In the genomic region with DNA sequence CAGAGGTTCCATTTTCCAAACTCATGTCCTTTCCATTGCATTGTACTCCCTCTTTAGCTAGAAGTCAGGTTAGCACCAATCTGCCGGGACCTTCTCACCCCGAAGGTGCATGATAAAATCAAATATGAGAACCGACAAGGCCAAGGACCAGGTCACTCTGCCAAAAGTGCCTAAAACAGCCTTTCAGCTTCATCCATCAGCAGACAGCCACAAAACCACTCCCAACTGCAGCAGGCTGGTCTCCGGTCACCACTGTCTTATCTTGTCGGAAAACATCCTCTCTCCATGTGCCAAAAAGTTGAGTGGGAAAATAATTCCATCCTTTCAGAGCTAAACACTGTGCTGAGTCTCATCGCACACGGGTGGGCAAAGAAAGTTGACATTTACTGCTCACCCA, we compare ENCODE assay signal across 10 cellular contexts. TPM values are rescaled to one million over a fixed set of nuclear protein-coding genes. Genes with fewer than 3 reads are reported as not detected.
DNase-seq lines count a peak whose midpoint lies in the region; FAIRE-seq and TF ChIP-seq lines count a peak whose summit lies in the region.
"Had no signal": no experiment of that assay in that cellular context is flagged by ENCODE, and none has a peak within 500 bp of the region (broad histone marks: within the 10 kb centered on the region; RNA-seq: fewer than 3 reads in every experiment).

No MANE protein-coding gene starts in this region.

- H3K9ac ChIP-seq in kidney (ENCODE audit: low read length in 2 of 2), result peak overlapping the region in 1 of 2 donors; percentile 85

- H3K36me3 Mint-ChIP-seq in activated T-cell treated with anti-CD3 and anti-CD28 coated beads, Interleukin-2, amount 50 U/mL, for 24 hours (ENCODE audit: low read depth), result peaks cover 25% of the 10 kb centered on the region
- H3K36me3 Mint-ChIP-seq in activated T-helper 2 cell treated with anti-CD3 and anti-CD28 coated beads, Interferon-gamma antibody, Interleukin-2, Interleukin-4, amounts not matched to agents 10 μg/mL and 5 μg/mL and 100 μg/mL, durations not matched to agents 14 hours and 24 hours and 36 hours (ENCODE audit: low read depth), result peaks cover 6% of the 10 kb centered on the region

- no peak for DNase-seq in activated T-cell treated with anti-CD3 and anti-CD28 coated beads, Interleukin-2, amount 50 U/mL, for 24 hours
- no peak for DNase-seq in activated T-cell treated with anti-CD3 and anti-CD28 coated beads, Interleukin-2, amount 50 U/mL, for 48 hours
- no peak for DNase-seq in activated T-helper 2 cell treated with anti-CD3 and anti-CD28 coated beads, Interferon-gamma antibody, Interleukin-2, Interleukin-4, amounts not matched to agents 10 μg/mL and 5 μg/mL and 100 μg/mL, durations not matched to agents 14 hours and 24 hours and 36 hours (ENCODE audit: low spot score)
- no peak for DNase-seq in kidney
- DNase-seq in NCI-H345 (lab: John Stamatoyannopoulos, UW), result no peak
- DNase-seq in COLO829 (ENCODE audit: low spot score), result no peak
- DNase-seq in HTR-8/SVneo (ENCODE audit: insufficient read length, low spot score), result no peak
- DNase-seq: stimulated activated CD8-positive, alpha-beta memory T cell treated with anti-CD3 and anti-CD28 coated beads, Interleukin-4, amount 100 ng/mL, for 48 hours had no signal

- H3K4me3 ChIP-seq in kidney (ENCODE audit: low read length in 2 of 2) (peak overlapping the region; percentile 74 to 81), thymus (ENCODE audit: low read length) (peak overlapping the region; percentile 71)

- H3K9me3 Mint-ChIP-seq in activated T-cell treated with anti-CD3 and anti-CD28 coated beads, Interleukin-2, amount 50 U/mL, for 24 hours, result no peaks in the 10 kb centered on the region
- no peaks in the 10 kb centered on the region for H3K9me3 Mint-ChIP-seq in activated T-helper 2 cell treated with anti-CD3 and anti-CD28 coated beads, Interferon-gamma antibody, Interleukin-2, Interleukin-4, amounts not matched to agents 10 μg/mL and 5 μg/mL and 100 μg/mL, durations not matched to agents 14 hours and 24 hours and 36 hours

- H3K27ac ChIP-seq in kidney (ENCODE audit: low read depth in 2 of 2, low read length in 2 of 2), result peak overlapping the region in 1 of 2 donors; percentile 36
- H3K27ac ChIP-seq in thymus (ENCODE audit: low read depth), result no peak overlapping the region
- H3K27ac ChIP-seq: SJSA1 had no signal

- H3K4me1 ChIP-seq in kidney (ENCODE audit: control insufficient read depth in 1 of 2, insufficient read depth in 1 of 2, low read depth in 1 of 2, low read length in 2 of 2) (peaks cover 12 to 19% of the 10 kb centered on the region in 2 donors), thymus (ENCODE audit: control insufficient read depth, insufficient read depth, low read length) (peaks cover 27% of the 10 kb centered on the region)

- no peaks in the 10 kb centered on the region for H3K36me3 ChIP-seq in kidney (ENCODE audit: control insufficient read depth in 1 of 2, insufficient read depth in 2 of 2, low read length in 2 of 2)
- peaks cover under 1% of the 10 kb centered on the region for H3K36me3 ChIP-seq in thymus (ENCODE audit: control insufficient read depth, insufficient read depth)

- whole genome bisulfite sequencing in thymus, result 86% methylated on average over 7 of the region's 7 CpGs

- H3K27me3 Mint-ChIP-seq in activated T-cell treated with anti-CD3 and anti-CD28 coated beads, Interleukin-2, amount 50 U/mL, for 24 hours, result no peaks in the 10 kb centered on the region
- H3K27me3 Mint-ChIP-seq in activated T-helper 2 cell treated with anti-CD3 and anti-CD28 coated beads, Interferon-gamma antibody, Interleukin-2, Interleukin-4, amounts not matched to agents 10 μg/mL and 5 μg/mL and 100 μg/mL, durations not matched to agents 14 hours and 24 hours and 36 hours (ENCODE audit: low read depth), result no peaks in the 10 kb centered on the region

- no peak overlapping the region for H3K27ac Mint-ChIP-seq in activated T-cell treated with anti-CD3 and anti-CD28 coated beads, Interleukin-2, amount 50 U/mL, for 24 hours
- H3K27ac Mint-ChIP-seq in activated T-helper 2 cell treated with anti-CD3 and anti-CD28 coated beads, Interferon-gamma antibody, Interleukin-2, Interleukin-4, amounts not matched to agents 10 μg/mL and 5 μg/mL and 100 μg/mL, durations not matched to agents 14 hours and 24 hours and 36 hours, result no peak overlapping the region

- no peaks in the 10 kb centered on the region for H3K27me3 ChIP-seq in thymus (ENCODE audit: control insufficient read depth, insufficient read depth)
- H3K27me3 ChIP-seq: SJSA1 had no signal

- FAIRE-seq in kidney (lab: Jason Lieb, UNC), result no peak
- FAIRE-seq in HTR-8/SVneo (lab: Jason Lieb, UNC), result no peak

- TF ChIP-seq CTCF in kidney (IDR thresholded peaks at IDR 0.05; ENCODE audit: borderline replicate concordance, extremely low read depth, insufficient read depth), result no peak

- H3K9me3 ChIP-seq in kidney (ENCODE audit: control insufficient read depth in 1 of 2, low read length in 2 of 2) (no peaks in the 10 kb centered on the region), thymus (ENCODE audit: control insufficient read depth) (no peaks in the 10 kb centered on the region)
- H3K9me3 ChIP-seq: SJSA1 had no signal

- H3K4me3 Mint-ChIP-seq in activated T-cell treated with anti-CD3 and anti-CD28 coated beads, Interleukin-2, amount 50 U/mL, for 24 hours, result peak overlapping the region; percentile 86
- peak overlapping the region; percentile 87 for H3K4me3 Mint-ChIP-seq in activated T-helper 2 cell treated with anti-CD3 and anti-CD28 coated beads, Interferon-gamma antibody, Interleukin-2, Interleukin-4, amounts not matched to agents 10 μg/mL and 5 μg/mL and 100 μg/mL, durations not matched to agents 14 hours and 24 hours and 36 hours (ENCODE audit: low read depth)

- H3K4me1 Mint-ChIP-seq in activated T-cell treated with anti-CD3 and anti-CD28 coated beads, Interleukin-2, amount 50 U/mL, for 24 hours (ENCODE audit: low read depth), result peaks cover 64% of the 10 kb centered on the region
- peaks cover 33% of the 10 kb centered on the region for H3K4me1 Mint-ChIP-seq in activated T-helper 2 cell treated with anti-CD3 and anti-CD28 coated beads, Interferon-gamma antibody, Interleukin-2, Interleukin-4, amounts not matched to agents 10 μg/mL and 5 μg/mL and 100 μg/mL, durations not matched to agents 14 hours and 24 hours and 36 hours (ENCODE audit: low read depth)

- intact Hi-C loops in activated T-helper 2 cell treated with anti-CD3 and anti-CD28 coated beads, Interferon-gamma antibody, Interleukin-2, Interleukin-4, amounts not matched to agents 10 μg/mL and 5 μg/mL and 100 μg/mL, durations not matched to agents 14 hours and 24 hours and 36 hours (cut with micrococcal nuclease), result loop anchor here (10.0 kb wide), 1 partner anchor 72 kb away; no protein-coding TSS in a partner anchor
- intact Hi-C loops in kidney (cut with DNase I), result no loop called here

RNA-seq across cellular contexts. Expression of a gene that starts 1.4 kb away (rescaled TPM):
- 73.4 and 77.7 TPM in 2 replicates for total RNA-seq in activated T-helper 2 cell treated with anti-CD3 and anti-CD28 coated beads, Interferon-gamma antibody, Interleukin-2, Interleukin-4, amounts not matched to agents 10 μg/mL and 5 μg/mL and 100 μg/mL, durations not matched to agents 14 hours and 24 hours and 36 hours
- total RNA-seq in kidney, result 92.8 TPM
- 37.3 TPM for polyA plus RNA-seq in kidney (ENCODE audit: insufficient read depth, low read depth, low replicate concordance)
- 64.0 TPM for polyA plus RNA-seq in thymus

RNA-seq across cellular contexts. Expression of a gene that starts 1.6 kb away (rescaled TPM):
- 24.2 and 31.4 TPM in 2 replicates for total RNA-seq in activated T-helper 2 cell treated with anti-CD3 and anti-CD28 coated beads, Interferon-gamma antibody, Interleukin-2, Interleukin-4, amounts not matched to agents 10 μg/mL and 5 μg/mL and 100 μg/mL, durations not matched to agents 14 hours and 24 hours and 36 hours
- 25.4 TPM for total RNA-seq in kidney
- 26.8 TPM for polyA plus RNA-seq in kidney (ENCODE audit: insufficient read depth, low read depth, low replicate concordance)
- 19.2 TPM for polyA plus RNA-seq in thymus

RNA-seq across cellular contexts. Expression of a gene that starts 60.0 kb away (rescaled TPM):
- 79.2 and 80.1 TPM in 2 replicates for total RNA-seq in activated T-helper 2 cell treated with anti-CD3 and anti-CD28 coated beads, Interferon-gamma antibody, Interleukin-2, Interleukin-4, amounts not matched to agents 10 μg/mL and 5 μg/mL and 100 μg/mL, durations not matched to agents 14 hours and 24 hours and 36 hours
- total RNA-seq in kidney, result 44.7 TPM
- 11.9 TPM for polyA plus RNA-seq in kidney (ENCODE audit: insufficient read depth, low read depth, low replicate concordance)
- polyA plus RNA-seq in thymus, result 21.9 TPM
